Comparison of ENCODE assay signal across 21 cellular contexts in the genomic region with DNA sequence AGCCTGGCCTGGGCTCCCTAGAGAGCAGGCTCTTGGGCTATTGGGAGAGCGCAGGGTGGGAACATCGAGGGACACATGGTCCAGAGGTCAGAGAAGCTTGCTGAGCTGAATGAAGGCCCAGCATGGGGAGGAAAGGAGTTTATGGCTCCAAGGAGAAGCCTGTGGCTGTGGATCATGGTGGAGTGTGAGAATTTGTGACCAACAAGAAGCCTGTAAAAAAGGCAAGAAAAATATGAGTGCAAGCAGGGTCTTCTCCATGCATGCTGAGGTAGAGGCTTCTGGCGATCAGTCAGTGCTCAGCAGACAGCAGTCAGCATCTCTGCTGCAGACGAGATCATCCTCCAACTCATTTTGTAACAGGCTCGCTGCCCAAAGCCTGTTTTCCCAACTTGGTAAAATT. TPM values are rescaled to one million over a fixed set of nuclear protein-coding genes. Genes with fewer than 3 reads are reported as not detected.
A peak's percentile ranks its signal among the peaks of the same experiment; 100 is the strongest.
DNase-seq lines count a peak whose midpoint lies in the region; ATAC-seq, FAIRE-seq and TF ChIP-seq lines count a peak whose summit lies in the region.
"Had no signal": no experiment of that assay in that cellular context is flagged by ENCODE, and none has a peak within 500 bp of the region (broad histone marks: within the 10 kb centered on the region; RNA-seq: fewer than 3 reads in every experiment).

No MANE protein-coding gene starts in this region.

- H3K4me2 ChIP-seq in GM23248 (ENCODE audit: unreplicated experiment) = peak overlapping the region; percentile 21
- H3K4me2 ChIP-seq in H1 (ENCODE audit: insufficient read depth in 1 of 2, low read depth in 2 of 2, low read length in 2 of 2) = no peak overlapping the region
- H3K4me2 ChIP-seq in mesendoderm (ENCODE audit: low read length) = no peak overlapping the region

- no peak overlapping the region for H2BK120ac ChIP-seq in H1 (replicated peaks; ENCODE audit: low read depth, low read length)
- no peak overlapping the region for H2BK120ac ChIP-seq in mesendoderm (ENCODE audit: low read depth, low read length)

- H3K18ac ChIP-seq in H1 (ENCODE audit: extremely low read depth, low read length) (peak overlapping the region; percentile 19; the same call in 1 of the 2 replicates), mesendoderm (ENCODE audit: low read length) (peak overlapping the region; percentile 34)

- no peaks in the 10 kb centered on the region for H3K9me2 ChIP-seq in GM23248 (ENCODE audit: insufficient read depth)

- H3K4ac ChIP-seq in H1 (replicated peaks; ENCODE audit: insufficient read length, low read depth, low read length) (no peak overlapping the region), mesendoderm (ENCODE audit: low read depth, low read length) (no peak overlapping the region)

- intact Hi-C loops in CD4-positive, alpha-beta memory T cell (cut with micrococcal nuclease) = no loop called here

- H3K4me1 ChIP-seq in GM23248 (ENCODE audit: insufficient read depth) (no peaks in the 10 kb centered on the region), H1 (replicated peaks in 1 of 4; ENCODE audit: control insufficient read depth in 3 of 4, insufficient read depth in 4 of 4, low read length in 3 of 4) (peaks cover 0 to 7% (median 3%) of the 10 kb centered on the region in 4 experiments; a peak in 2 of 7 replicates), mesendoderm (ENCODE audit: control insufficient read depth, low read depth, low read length) (peaks cover 14% of the 10 kb centered on the region)
- no peaks in the 10 kb centered on the region for H3K4me1 ChIP-seq in CD4-positive, alpha-beta memory T cell (ENCODE audit: insufficient read depth, low read length)
- H3K4me1 ChIP-seq: BE2C had no signal

- H3K56ac ChIP-seq in H1 (replicated peaks; ENCODE audit: insufficient read length, low read depth, low read length) (no peak overlapping the region), mesendoderm (ENCODE audit: low read length) (peak overlapping the region; percentile 71)

- H3K9ac ChIP-seq in GM23248 = no peak overlapping the region
- no peak overlapping the region for H3K9ac ChIP-seq in H1 (replicated peaks in 1 of 4; ENCODE audit: extremely low read depth in 1 of 4, low read depth in 3 of 4, low read length in 3 of 4)
- no peak overlapping the region for H3K9ac ChIP-seq in mesendoderm (ENCODE audit: low read length)

- H2BK5ac ChIP-seq in H1 (ENCODE audit: low read depth, low read length) = no peak overlapping the region
- H2BK5ac ChIP-seq in mesendoderm (ENCODE audit: low read length) = no peak overlapping the region

- H3K36me3 ChIP-seq in GM23248 (ENCODE audit: low read depth) (no peaks in the 10 kb centered on the region), H1 (ENCODE audit: control insufficient read depth in 2 of 4, insufficient read depth in 4 of 4, low read length in 3 of 4) (no peaks in the 10 kb centered on the region), mesendoderm (ENCODE audit: control insufficient read depth, insufficient read depth, low read length) (no peaks in the 10 kb centered on the region)
- H3K36me3 ChIP-seq in CD4-positive, alpha-beta memory T cell (ENCODE audit: insufficient read depth, low read length) = no peaks in the 10 kb centered on the region
- H3K36me3 ChIP-seq: BE2C had no signal

- H3K9me3 Mint-ChIP-seq in CD4-positive, alpha-beta memory T cell = no peaks in the 10 kb centered on the region
- H3K9me3 Mint-ChIP-seq: CD8-positive, alpha-beta T cell had no signal

- H3K4me3 ChIP-seq in GM23248 = no peak overlapping the region
- H3K4me3 ChIP-seq in H1 (ENCODE audit: extremely low read depth in 1 of 4, insufficient read depth in 2 of 4, low read depth in 3 of 4, low read length in 4 of 4) = no peak overlapping the region
- no peak overlapping the region for H3K4me3 ChIP-seq in mesendoderm (ENCODE audit: low read length)
- H3K4me3 ChIP-seq in CD4-positive, alpha-beta memory T cell (ENCODE audit: low read length in 2 of 2) = no peak overlapping the region

- H3K9me3 ChIP-seq in GM23248 (ENCODE audit: low read depth) (no peaks in the 10 kb centered on the region), H1 (ENCODE audit: insufficient read depth in 2 of 2, low read depth in 1 of 2, low read length in 1 of 2) (no peaks in the 10 kb centered on the region)
- no peaks in the 10 kb centered on the region for H3K9me3 ChIP-seq in CD4-positive, alpha-beta memory T cell (ENCODE audit: control insufficient read depth in 1 of 2, low read length in 2 of 2)
- H3K9me3 ChIP-seq: BE2C had no signal

- TF ChIP-seq CTCF in GM10266 (IDR thresholded peaks at IDR 0.05; ENCODE audit: control insufficient read depth, insufficient read depth, low read depth, missing control alignments) = no peak
- no peak for TF ChIP-seq CTCF in H1 (IDR thresholded peaks at IDR 0.05; ENCODE audit: control extremely low read depth in 1 of 3, insufficient read depth in 1 of 3, low read depth in 1 of 3, low read length in 3 of 3)

- peak overlapping the region; percentile 55 for H2AFZ ChIP-seq in GM23248
- H2AFZ ChIP-seq in H1 (ENCODE audit: low read length) = no peak overlapping the region; the same call in 1 of the 2 replicates

- CTCF ChIA-PET in H1 (lab: Charles Lee; ENCODE audit: partially characterized antibody) = interaction anchor here (0.9 to 1.7 kb wide), 5 partner anchors 10 to 156 kb away, joined by 3 to 6 read pairs (median 3); no protein-coding TSS in a partner anchor
- CTCF ChIA-PET in CD4-positive, alpha-beta memory T cell (lab: Charles Lee; ENCODE audit: partially characterized antibody) = no interaction called here

- no peak overlapping the region; the same call in 1 of the 2 replicates for H2BK12ac ChIP-seq in H1 (ENCODE audit: low read depth, low read length)

- H3K4me3 Mint-ChIP-seq in CD4-positive, alpha-beta memory T cell = no peak overlapping the region
- H3K4me3 Mint-ChIP-seq: CD8-positive, alpha-beta T cell had no signal

- H3F3A ChIP-seq in GM23248 (ENCODE audit: insufficient read depth) = no peaks in the 10 kb centered on the region

- DNase-seq in GM10266 (ENCODE audit: extremely low spot score) (peak; percentile 9), GM23248 (peak; percentile 34), H1 (ENCODE audit: low read depth in 1 of 2, low spot score in 2 of 2) (no peak), mesendoderm (no peak), nucleus accumbens (lab: John Stamatoyannopoulos, UW) (no peak)
- DNase-seq in CD4-positive, alpha-beta memory T cell = no peak
- DNase-seq: BE2C; CD8-positive, alpha-beta T cell; COR-L47; DMS153; DMS79 treated with DMSO at 0.1 percent for 48 hours; EL; IMR-90; KBM-7 had no signal

- 31 to 36% methylated on average over 5 of the region's 5 CpGs for WGBS in GM23248 (ENCODE audit: low coverage in 1 of 2, low lambda C conversion rate in 2 of 2, missing lambda C conversion rate in 2 of 2), 2 experiments
- 88% methylated on average over 5 of the region's 5 CpGs; no CpG with 5 or more reads in 1 of the 2 experiments for WGBS in H1 (ENCODE audit: extremely low coverage in 1 of 2, insufficient coverage in 1 of 2, insufficient read length in 1 of 2, insufficient replicate concordance in 2 of 2, low coverage in 1 of 2, low lambda C conversion rate in 2 of 2, missing lambda C conversion rate in 1 of 2), 2 experiments
- no CpG with 5 or more reads among the region's 5 CpGs for WGBS in mesendoderm (ENCODE audit: extremely low coverage, insufficient coverage, low lambda C conversion rate)

- H3K79me1 ChIP-seq in H1 (ENCODE audit: low read depth, low read length) (no peaks in the 10 kb centered on the region), mesendoderm (ENCODE audit: low read length) (no peaks in the 10 kb centered on the region)

- H3K27me3 ChIP-seq in GM23248 (replicated peaks; ENCODE audit: insufficient read depth) (no peaks in the 10 kb centered on the region), H1 (replicated peaks in 1 of 4; ENCODE audit: control insufficient read depth in 3 of 4, extremely low read depth in 1 of 4, insufficient read depth in 3 of 4, low read length in 3 of 4) (no peaks in the 10 kb centered on the region), mesendoderm (ENCODE audit: insufficient read depth, low read length, poor library complexity) (no peaks in the 10 kb centered on the region)
- no peaks in the 10 kb centered on the region for H3K27me3 ChIP-seq in CD4-positive, alpha-beta memory T cell (ENCODE audit: insufficient read depth, low read length)
- H3K27me3 ChIP-seq: BE2C had no signal

- 0 out of 2 replicates have a peak, but pooled peaks cover 3% of the 10 kb centered on the region for H3K23me2 ChIP-seq in H1 (ENCODE audit: low read depth, low read length)

- POLR2A ChIA-PET in H1 (lab: Charles Lee; ENCODE audit: partially characterized antibody) = no interaction called here
- POLR2A ChIA-PET in CD4-positive, alpha-beta memory T cell (lab: Charles Lee; ENCODE audit: partially characterized antibody) = no interaction called here

- H3K79me2 ChIP-seq in GM23248 (ENCODE audit: insufficient read depth) = no peaks in the 10 kb centered on the region
- no peaks in the 10 kb centered on the region for H3K79me2 ChIP-seq in H1 (ENCODE audit: control insufficient read depth in 1 of 2, insufficient read depth in 2 of 2, low read length in 2 of 2)
- H3K79me2 ChIP-seq in mesendoderm (ENCODE audit: control insufficient read depth, insufficient read depth, low read length) = no peaks in the 10 kb centered on the region

- no peak overlapping the region for H3K27ac ChIP-seq in GM23248
- no peak overlapping the region for H3K27ac ChIP-seq in H1 (ENCODE audit: low read depth, low read length)
- H3K27ac ChIP-seq in mesendoderm (ENCODE audit: low read depth, low read length) = no peak overlapping the region
- H3K27ac ChIP-seq in CD4-positive, alpha-beta memory T cell (ENCODE audit: low read depth, low read length) = no peak overlapping the region
- H3K27ac ChIP-seq: C4-2B had no signal

- H3K23ac ChIP-seq in H1 (ENCODE audit: insufficient read length) (no peak overlapping the region), mesendoderm (ENCODE audit: low read length) (no peak overlapping the region)

- no peak for TF ChIP-seq EP300 in H1 (IDR thresholded peaks at IDR 0.05; ENCODE audit: borderline replicate concordance in 1 of 2, low read depth in 2 of 2, low read length in 2 of 2)

- no peak overlapping the region for H2BK20ac ChIP-seq in H1 (ENCODE audit: low read length)

- ATAC-seq in GM21360 (IDR thresholded peaks at IDR 0.05; ENCODE audit: unreplicated experiment) (no peak), HG02798 (IDR thresholded peaks at IDR 0.05; ENCODE audit: poor library complexity, unreplicated experiment) (no peak)
- ATAC-seq: CD8-positive, alpha-beta T cell had no signal

- H4K5ac ChIP-seq in H1 (ENCODE audit: insufficient read length, low read depth, low read length) (no peak overlapping the region), mesendoderm (ENCODE audit: low read length) (no peak overlapping the region)

- H2BK15ac ChIP-seq in H1 (ENCODE audit: low read length) (no peak overlapping the region), mesendoderm (replicated peaks; ENCODE audit: low read depth) (no peak overlapping the region)

- no peak for TF ChIP-seq POLR2A in H1 (IDR thresholded peaks at IDR 0.05; ENCODE audit: control extremely low read depth in 1 of 2, low read depth in 2 of 2, low read length in 2 of 2)

- H4K91ac ChIP-seq in H1 (replicated peaks; ENCODE audit: insufficient read length, low read length) = no peak overlapping the region

- H2AK5ac ChIP-seq in H1 (ENCODE audit: low read depth, low read length) = no peak overlapping the region
- H2AK5ac ChIP-seq in mesendoderm (ENCODE audit: low read length) = no peak overlapping the region

- FAIRE-seq in H1 (lab: Jason Lieb, UNC) = no peak
- FAIRE-seq: A204.1, D721Med, G401.6 had no signal

- H3K27me3 Mint-ChIP-seq in CD4-positive, alpha-beta memory T cell = peaks cover 10 to 17% of the 10 kb centered on the region in 2 donors

- no peak overlapping the region for H3K14ac ChIP-seq in H1 (ENCODE audit: insufficient read length)

- H4K20me1 ChIP-seq in GM23248 (ENCODE audit: insufficient read depth) (no peaks in the 10 kb centered on the region), H1 (replicated peaks in 1 of 2; ENCODE audit: control insufficient read depth in 1 of 2, insufficient read depth in 2 of 2, low read length in 2 of 2) (no peaks in the 10 kb centered on the region)

- H3K4me1 Mint-ChIP-seq in CD4-positive, alpha-beta memory T cell = no peaks in the 10 kb centered on the region

- no peak overlapping the region for H3K27ac Mint-ChIP-seq in CD4-positive, alpha-beta memory T cell
- H3K27ac Mint-ChIP-seq: CD8-positive, alpha-beta T cell had no signal

- TF ChIP-seq RAD21 in H1 (IDR thresholded peaks at IDR 0.05 in 1 of 2, conservative IDR thresholded peaks at IDR 0.05 in 1 of 2; ENCODE audit: low read depth in 2 of 2, low read length in 2 of 2) = no peak

- in situ Hi-C loops in GM23248 (cut with MboI) = no loop called here

- no peaks in the 10 kb centered on the region for H3K36me3 Mint-ChIP-seq in CD4-positive, alpha-beta memory T cell
- H3K36me3 Mint-ChIP-seq: CD8-positive, alpha-beta T cell had no signal

- H4K8ac ChIP-seq in H1 (ENCODE audit: extremely low read depth, insufficient read depth, low read length) (no peak overlapping the region), mesendoderm (ENCODE audit: low read depth, low read length) (no peak overlapping the region)

RNA-seq across cellular contexts. Expression of a gene that starts 1.3 kb away (rescaled TPM):
- not detected in 2 replicates for total RNA-seq in GM23248 (2014; rRNA removed; shearing (Covaris generic))
- polyA plus RNA-seq in GM23248 (2016; fragmentation: Nextera tagmentation; extraction: Ambion mirVana) (not detected in 2 replicates), H1 (2011; rRNA removed) (not detected in 2 replicates)
- total RNA-seq in H1 (2021; fragmentation: NEBNext Ultra II Directional; extraction: Animal tissue kit (Norgen Biotek cat#: 25700)) = not detected in 2 replicates
- polyA plus RNA-seq in H1 (2011; cell fraction: cytosol; rRNA removed) = not detected
- polyA plus RNA-seq in H1 (2011; cell fraction: nucleus; rRNA removed) = not detected
- polyA plus RNA-seq in H1 (2012, experiment 1 of 2) = not detected in 4 replicates
- not detected for polyA plus RNA-seq in H1 (2012, experiment 2 of 2)
- polyA plus RNA-seq in H1 (2013, experiment 1 of 2) = not detected
- polyA plus RNA-seq in H1 (2013, experiment 2 of 2) = not detected
- polyA minus RNA-seq in H1 (2011; rRNA and poly(A)+ RNA removed) = not detected in 2 replicates
- not detected for polyA minus RNA-seq in H1 (2011; cell fraction: cytosol; rRNA and poly(A)+ RNA removed)
- polyA minus RNA-seq in H1 (2011; cell fraction: nucleus; rRNA and poly(A)+ RNA removed) = not detected
- polyA plus RNA-seq in mesendoderm (2013, experiment 1 of 2) = not detected
- polyA plus RNA-seq in mesendoderm (2013, experiment 2 of 2) = not detected
- not detected for total RNA-seq in CD4-positive, alpha-beta memory T cell
- not detected for polyA plus RNA-seq in CD4-positive, alpha-beta memory T cell
- total RNA-seq: CD8-positive, alpha-beta T cell; H7; IMR-90 had no signal
- polyA plus RNA-seq: IMR-90 had no signal

RNA-seq across cellular contexts. Expression of a gene that starts 1.4 kb away (rescaled TPM):
- total RNA-seq in GM23248 (2014; rRNA removed; shearing (Covaris generic)) = not detected in 2 replicates
- not detected in 2 replicates for polyA plus RNA-seq in GM23248 (2016; fragmentation: Nextera tagmentation; extraction: Ambion mirVana)
- not detected in 2 replicates for total RNA-seq in H1 (2021; fragmentation: NEBNext Ultra II Directional; extraction: Animal tissue kit (Norgen Biotek cat#: 25700))
- polyA plus RNA-seq in H1 (2011; rRNA removed) = not detected in 2 replicates
- not detected for polyA plus RNA-seq in H1 (2011; cell fraction: cytosol; rRNA removed)
- not detected for polyA plus RNA-seq in H1 (2011; cell fraction: nucleus; rRNA removed)
- not detected in 4 replicates for polyA plus RNA-seq in H1 (2012, experiment 1 of 2)
- not detected for polyA plus RNA-seq in H1 (2012, experiment 2 of 2)
- polyA plus RNA-seq in H1 (2013, experiment 1 of 2) = not detected
- polyA plus RNA-seq in H1 (2013, experiment 2 of 2) = not detected
- not detected in 2 replicates for polyA minus RNA-seq in H1 (2011; rRNA and poly(A)+ RNA removed)
- polyA minus RNA-seq in H1 (2011; cell fraction: cytosol; rRNA and poly(A)+ RNA removed) = not detected
- not detected for polyA minus RNA-seq in H1 (2011; cell fraction: nucleus; rRNA and poly(A)+ RNA removed)
- not detected for polyA plus RNA-seq in mesendoderm (2013, experiment 1 of 2)
- polyA plus RNA-seq in mesendoderm (2013, experiment 2 of 2) = not detected
- not detected for total RNA-seq in CD4-positive, alpha-beta memory T cell
- polyA plus RNA-seq in CD4-positive, alpha-beta memory T cell = not detected
- total RNA-seq: CD8-positive, alpha-beta T cell; H7; IMR-90 had no signal
- polyA plus RNA-seq: IMR-90 had no signal

RNA-seq across cellular contexts. Expression of a gene that starts 17.2 kb away (rescaled TPM):
- total RNA-seq in GM23248 (2014; rRNA removed; shearing (Covaris generic)) = not detected in 2 replicates
- polyA plus RNA-seq in GM23248 (2016; fragmentation: Nextera tagmentation; extraction: Ambion mirVana) (not detected in 2 replicates), H1 (2011; rRNA removed) (not detected in 2 replicates)
- not detected in 2 replicates for total RNA-seq in H1 (2021; fragmentation: NEBNext Ultra II Directional; extraction: Animal tissue kit (Norgen Biotek cat#: 25700))
- polyA plus RNA-seq in H1 (2011; cell fraction: cytosol; rRNA removed) = not detected
- polyA plus RNA-seq in H1 (2011; cell fraction: nucleus; rRNA removed) = not detected
- not detected in 4 replicates for polyA plus RNA-seq in H1 (2012, experiment 1 of 2)
- polyA plus RNA-seq in H1 (2012, experiment 2 of 2) = not detected
- not detected for polyA plus RNA-seq in H1 (2013, experiment 1 of 2)
- not detected for polyA plus RNA-seq in H1 (2013, experiment 2 of 2)
- not detected in 2 replicates for polyA minus RNA-seq in H1 (2011; rRNA and poly(A)+ RNA removed)
- not detected for polyA minus RNA-seq in H1 (2011; cell fraction: cytosol; rRNA and poly(A)+ RNA removed)
- not detected for polyA minus RNA-seq in H1 (2011; cell fraction: nucleus; rRNA and poly(A)+ RNA removed)
- polyA plus RNA-seq in mesendoderm (2013, experiment 1 of 2) = not detected
- not detected for polyA plus RNA-seq in mesendoderm (2013, experiment 2 of 2)
- total RNA-seq in CD4-positive, alpha-beta memory T cell = not detected
- not detected for polyA plus RNA-seq in CD4-positive, alpha-beta memory T cell
- total RNA-seq: CD8-positive, alpha-beta T cell; H7; IMR-90 had no signal
- polyA plus RNA-seq: IMR-90 had no signal

RNA-seq across cellular contexts. Expression of a gene that starts 50.7 kb away (rescaled TPM):
- not detected in 2 replicates for total RNA-seq in GM23248 (2014; rRNA removed; shearing (Covaris generic))
- not detected in 2 replicates for polyA plus RNA-seq in GM23248 (2016; fragmentation: Nextera tagmentation; extraction: Ambion mirVana)
- total RNA-seq in H1 (2021; fragmentation: NEBNext Ultra II Directional; extraction: Animal tissue kit (Norgen Biotek cat#: 25700)) = not detected in 2 replicates
- not detected in 2 replicates for polyA plus RNA-seq in H1 (2011; rRNA removed)
- not detected for polyA plus RNA-seq in H1 (2011; cell fraction: cytosol; rRNA removed)
- polyA plus RNA-seq in H1 (2011; cell fraction: nucleus; rRNA removed) = not detected
- not detected in 4 replicates for polyA plus RNA-seq in H1 (2012, experiment 1 of 2)
- polyA plus RNA-seq in H1 (2012, experiment 2 of 2) = not detected
- polyA plus RNA-seq in H1 (2013, experiment 1 of 2) = not detected
- polyA plus RNA-seq in H1 (2013, experiment 2 of 2) = not detected
- not detected in 2 replicates for polyA minus RNA-seq in H1 (2011; rRNA and poly(A)+ RNA removed)
- not detected for polyA minus RNA-seq in H1 (2011; cell fraction: cytosol; rRNA and poly(A)+ RNA removed)
- not detected for polyA minus RNA-seq in H1 (2011; cell fraction: nucleus; rRNA and poly(A)+ RNA removed)
- polyA plus RNA-seq in mesendoderm (2013, experiment 1 of 2) = not detected
- polyA plus RNA-seq in mesendoderm (2013, experiment 2 of 2) = not detected
- total RNA-seq in CD4-positive, alpha-beta memory T cell = not detected
- polyA plus RNA-seq in CD4-positive, alpha-beta memory T cell = not detected
- total RNA-seq: CD8-positive, alpha-beta T cell; H7; IMR-90 had no signal
- polyA plus RNA-seq: IMR-90 had no signal

Comparison
In these comparisons a context has a peak if more than half of its experiments do, and no peak if none do; other contexts are left out.
1. DNase-seq: peak in GM10266 (single experiment) and GM23248 (single experiment); none in H1 (0 of 2), mesendoderm (single experiment), CD4-positive, alpha-beta memory T cell (0 of 5) and nucleus accumbens (0 of 56).